ENCODE assay signal across 39 cellular contexts in the genomic region with DNA sequence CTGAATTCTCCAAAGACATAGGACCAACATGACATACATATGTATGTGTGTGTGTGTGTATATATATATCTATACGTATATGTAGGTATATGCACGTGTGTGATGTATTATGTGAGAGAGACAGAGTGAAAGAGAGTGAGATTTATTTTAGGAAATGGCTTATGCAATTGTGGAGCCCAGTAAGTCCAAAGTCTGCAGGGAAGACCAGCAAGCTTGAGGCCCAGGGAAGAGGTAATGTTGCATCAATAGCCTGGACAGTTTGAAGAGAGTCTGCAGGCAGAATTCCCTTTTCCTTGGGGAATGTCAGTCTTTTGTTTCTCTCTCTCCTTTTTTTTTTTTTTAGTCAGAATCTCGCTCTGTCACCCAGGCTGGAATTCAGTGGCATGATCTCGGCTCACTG. TPM values are rescaled to one million over a fixed set of nuclear protein-coding genes. Genes with fewer than 3 reads are reported as not detected.
"Had no signal": no experiment of that assay in that cellular context is flagged by ENCODE, and none has a peak within 500 bp of the region (broad histone marks: within the 10 kb centered on the region; RNA-seq: fewer than 3 reads in every experiment).

No MANE protein-coding gene starts in this region.

- ATAC-seq: activated naive CD4-positive, alpha-beta T cell treated with anti-CD3 and anti-CD28 coated beads, Interleukin-2, amount 50 U/mL, for 72 hours; activated naive CD8-positive, alpha-beta T cell treated with anti-CD3 and anti-CD28 coated beads, Interleukin-2, amount 50 U/mL, for 24 hours; activated T-cell treated with anti-CD3 and anti-CD28 coated beads, Interleukin-2, amount 50 U/mL, for 4 hours; activated T-cell treated with anti-CD3 and anti-CD28 coated beads, Interleukin-2, amount 50 U/mL, for 72 hours; activated T-helper 17 cell treated with anti-CD3 and anti-CD28 coated beads, Interleukin-2, amount 50 U/mL, for 72 hours; body of pancreas had no signal

- H3K4me3 Mint-ChIP-seq: activated naive CD4-positive, alpha-beta T cell treated with anti-CD3 and anti-CD28 coated beads for 36 hours; activated naive CD4-positive, alpha-beta T cell treated with anti-CD3 and anti-CD28 coated beads, Interleukin-2, amount 10 ng/mL, durations not matched to agents 7 days and 5 days; activated naive CD4-positive, alpha-beta T cell treated with anti-CD3 and anti-CD28 coated beads, Interleukin-2, amount 50 U/mL, for 24 hours; activated naive CD8-positive, alpha-beta T cell; activated naive CD8-positive, alpha-beta T cell treated with anti-CD3 and anti-CD28 coated beads for 36 hours; activated naive CD8-positive, alpha-beta T cell treated with anti-CD3 and anti-CD28 coated beads, Interleukin-2, amount 10 ng/mL, durations not matched to agents 7 days and 5 days; activated naive CD8-positive, alpha-beta T cell treated with anti-CD3 and anti-CD28 coated beads, Interleukin-2, amount 50 U/mL, for 24 hours; activated T-cell treated with anti-CD3 and anti-CD28 coated beads, Interleukin-2, amount 50 U/mL, for 24 hours; activated T-cell treated with anti-CD3 and anti-CD28 coated beads, Interleukin-2, amount 50 U/mL, for 4 hours; activated T-cell treated with anti-CD3 and anti-CD28 coated beads, Interleukin-2, amount 50 U/mL, for 72 hours; activated T-helper 1 cell treated with anti-CD3 and anti-CD28 coated beads, Interleukin-12 subunit alpha, Interleukin-12 subunit beta, Interleukin-2, Interleukin-4 antibody, amounts not matched to agents 30 ng/mL and 10 ng/mL and 1 ng/mL, durations not matched to agents 14 hours and 24 hours and 36 hours; activated T-helper 17 cell treated with anti-CD3 and anti-CD28 coated beads, Interleukin-2, amount 50 U/mL, for 72 hours; brain; central memory CD8-positive, alpha-beta T cell had no signal

- H3K27me3 Mint-ChIP-seq: activated naive CD4-positive, alpha-beta T cell treated with anti-CD3 and anti-CD28 coated beads, Interleukin-2, amount 50 U/mL, for 24 hours; activated naive CD8-positive, alpha-beta T cell; activated naive CD8-positive, alpha-beta T cell treated with anti-CD3 and anti-CD28 coated beads for 36 hours; activated naive CD8-positive, alpha-beta T cell treated with anti-CD3 and anti-CD28 coated beads, Interleukin-2, amount 50 U/mL, for 24 hours; activated T-cell treated with anti-CD3 and anti-CD28 coated beads, Interleukin-2, amount 50 U/mL, for 24 hours; activated T-helper 17 cell treated with anti-CD3 and anti-CD28 coated beads, Interleukin-2, amount 50 U/mL, for 72 hours; central memory CD8-positive, alpha-beta T cell had no signal

- H3K27me3 ChIP-seq: adrenal gland, ascending aorta, body of pancreas, brain microvascular endothelial cell, breast epithelium, cardiac muscle cell had no signal

- H3K4me1 Mint-ChIP-seq: activated naive CD4-positive, alpha-beta T cell treated with anti-CD3 and anti-CD28 coated beads, Interleukin-2, amount 10 ng/mL, durations not matched to agents 7 days and 5 days had no signal

- H3K36me3 Mint-ChIP-seq: activated naive CD4-positive, alpha-beta T cell treated with anti-CD3 and anti-CD28 coated beads, Interleukin-2, amount 10 ng/mL, durations not matched to agents 7 days and 5 days; activated naive CD8-positive, alpha-beta T cell; activated naive CD8-positive, alpha-beta T cell treated with anti-CD3 and anti-CD28 coated beads for 36 hours; brain had no signal

- H3K4me1 ChIP-seq: adrenal gland, ascending aorta, body of pancreas, breast epithelium had no signal

- H3K4me3 ChIP-seq: adrenal gland, ascending aorta, body of pancreas, breast epithelium, cardiac muscle cell had no signal

- DNase-seq: activated effector memory CD4-positive, alpha-beta T cell treated with anti-CD3 and anti-CD28 coated beads, Interleukin-2, amount 50 U/mL, for 16 hours; activated effector memory CD4-positive, alpha-beta T cell treated with Interleukin-2 at 50 U/mL for 16 hours; activated gamma-delta T cell; activated gamma-delta T cell treated with Interleukin-2 at 50 U/mL for 16 hours; activated naive CD4-positive, alpha-beta T cell; activated naive CD4-positive, alpha-beta T cell treated with anti-CD3 and anti-CD28 coated beads for 36 hours; activated naive CD4-positive, alpha-beta T cell treated with anti-CD3 and anti-CD28 coated beads, Interleukin-2, amount 10 ng/mL, durations not matched to agents 7 days and 5 days; activated naive CD4-positive, alpha-beta T cell treated with anti-CD3 and anti-CD28 coated beads, Interleukin-2, amount 50 U/mL, for 16 hours; activated naive CD4-positive, alpha-beta T cell treated with Interleukin-2 at 50 U/mL for 16 hours; activated naive CD8-positive, alpha-beta T cell treated with anti-CD3 and anti-CD28 coated beads for 36 hours; activated naive CD8-positive, alpha-beta T cell treated with anti-CD3 and anti-CD28 coated beads, Interleukin-2, amount 10 ng/mL, durations not matched to agents 7 days and 5 days; activated naive CD8-positive, alpha-beta T cell treated with anti-CD3 and anti-CD28 coated beads, Interleukin-2, amount 50 U/mL, for 24 hours; activated T-cell treated with anti-CD3 and anti-CD28 coated beads, Interleukin-2, amount 50 U/mL, for 24 hours; activated T-cell treated with anti-CD3 and anti-CD28 coated beads, Interleukin-2, amount 50 U/mL, for 4 hours; activated T-cell treated with anti-CD3 and anti-CD28 coated beads, Interleukin-2, amount 50 U/mL, for 48 hours; activated T-cell treated with anti-CD3 and anti-CD28 coated beads, Interleukin-2, amount 50 U/mL, for 72 hours; adrenal gland; amniotic stem cell; amygdala; anterior cingulate cortex; aorta; body of pancreas; brain microvascular endothelial cell; caudate nucleus; central memory CD4-positive, alpha-beta T cell; cerebellar nuclear complex had no signal

- FAIRE-seq: astrocyte, bronchial epithelial cell had no signal

- H3K27ac ChIP-seq: adrenal gland, ascending aorta, body of pancreas, brain microvascular endothelial cell, breast epithelium, cardiac muscle cell had no signal

- H3K27ac Mint-ChIP-seq: activated naive CD4-positive, alpha-beta T cell treated with anti-CD3 and anti-CD28 coated beads for 36 hours; activated naive CD4-positive, alpha-beta T cell treated with anti-CD3 and anti-CD28 coated beads, Interleukin-2, amount 10 ng/mL, durations not matched to agents 7 days and 5 days; activated naive CD4-positive, alpha-beta T cell treated with anti-CD3 and anti-CD28 coated beads, Interleukin-2, amount 50 U/mL, for 24 hours; activated naive CD4-positive, alpha-beta T cell treated with anti-CD3 and anti-CD28 coated beads, Interleukin-2, amount 50 U/mL, for 72 hours; activated naive CD8-positive, alpha-beta T cell; activated naive CD8-positive, alpha-beta T cell treated with anti-CD3 and anti-CD28 coated beads for 36 hours; activated naive CD8-positive, alpha-beta T cell treated with anti-CD3 and anti-CD28 coated beads, Interleukin-2, amount 10 ng/mL, durations not matched to agents 7 days and 5 days; activated naive CD8-positive, alpha-beta T cell treated with anti-CD3 and anti-CD28 coated beads, Interleukin-2, amount 50 U/mL, for 24 hours; activated T-cell treated with anti-CD3 and anti-CD28 coated beads, Interleukin-2, amount 50 U/mL, for 24 hours; activated T-cell treated with anti-CD3 and anti-CD28 coated beads, Interleukin-2, amount 50 U/mL, for 72 hours; activated T-helper 1 cell treated with anti-CD3 and anti-CD28 coated beads, Interleukin-12 subunit alpha, Interleukin-12 subunit beta, Interleukin-2, Interleukin-4 antibody, amounts not matched to agents 30 ng/mL and 10 ng/mL and 1 ng/mL, durations not matched to agents 14 hours and 24 hours and 36 hours; activated T-helper 17 cell treated with anti-CD3 and anti-CD28 coated beads, Interleukin-2, amount 50 U/mL, for 72 hours; activated T-helper 2 cell treated with anti-CD3 and anti-CD28 coated beads, Interferon-gamma antibody, Interleukin-2, Interleukin-4, amounts not matched to agents 10 μg/mL and 5 μg/mL and 100 μg/mL, durations not matched to agents 14 hours and 24 hours and 36 hours; brain had no signal

- H3K9me3 ChIP-seq: adrenal gland, body of pancreas had no signal

- H3K36me3 ChIP-seq: adrenal gland, ascending aorta, brain microvascular endothelial cell, breast epithelium, cardiac muscle cell had no signal

- H3K9me3 Mint-ChIP-seq: activated naive CD4-positive, alpha-beta T cell treated with anti-CD3 and anti-CD28 coated beads, Interleukin-2, amount 50 U/mL, for 24 hours; activated T-cell treated with anti-CD3 and anti-CD28 coated beads, Interleukin-2, amount 50 U/mL, for 4 hours; central memory CD8-positive, alpha-beta T cell had no signal

RNA-seq across cellular contexts. Expression of a gene that starts 33.0 kb away (rescaled TPM):
- polyA plus RNA-seq: cardiac muscle cell had no signal
